ENCODE assay signal across 8 cellular contexts in the genomic region with DNA sequence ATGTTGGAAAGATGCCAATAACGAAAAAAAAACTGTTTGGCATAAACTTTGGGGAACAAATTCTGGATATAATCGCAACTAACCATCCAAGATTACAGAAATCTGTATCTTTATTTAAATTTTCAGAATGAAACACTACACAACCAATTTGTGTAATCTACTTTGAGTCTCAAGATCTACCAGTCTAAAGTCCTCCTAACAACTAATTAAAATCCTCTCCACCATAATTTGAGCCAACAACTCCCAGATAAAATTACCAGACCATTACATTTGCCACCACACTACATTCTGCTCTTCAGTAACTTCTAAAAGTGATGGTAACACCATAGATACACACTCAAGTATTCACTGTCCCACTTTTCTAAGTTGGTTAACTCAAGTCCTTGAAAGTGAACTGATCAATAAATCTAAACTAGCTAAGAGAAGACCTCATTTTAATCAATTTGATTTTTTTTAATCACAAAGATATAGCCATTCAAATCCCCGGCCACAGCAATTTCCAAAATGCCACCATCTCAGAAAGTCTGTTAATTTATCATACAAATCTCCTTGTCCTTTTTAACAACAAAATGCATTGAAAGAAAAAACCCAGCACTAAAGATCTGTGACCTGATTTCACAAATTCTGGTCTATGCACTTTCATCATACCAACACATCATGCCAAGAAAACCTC. TPM values are rescaled to one million over a fixed set of nuclear protein-coding genes. Genes with fewer than 3 reads are reported as not detected.
DNase-seq lines count a peak whose midpoint lies in the region; ATAC-seq and TF ChIP-seq lines count a peak whose summit lies in the region.

No MANE protein-coding gene starts in this region.

- peak overlapping the region; percentile 89 for H3K4me3 Mint-ChIP-seq in mesothelial cell of epicardium

- no peaks in the 10 kb centered on the region for H3K36me3 ChIP-seq in breast epithelium

- intact Hi-C loops in breast epithelium (cut with DNase I; ENCODE audit: low total_unique reads), result no loop called here

- peak overlapping the region; percentile 94 for H3K27ac ChIP-seq in 22Rv1
- H3K27ac ChIP-seq in breast epithelium, result peak overlapping the region; percentile 100

- H3K9me3 ChIP-seq in breast epithelium, result no peaks in the 10 kb centered on the region

- no peak for ATAC-seq in HG03025 (IDR thresholded peaks at IDR 0.05; ENCODE audit: low FRiP score, unreplicated experiment)
- no peak for ATAC-seq in GM19324 (IDR thresholded peaks at IDR 0.05; ENCODE audit: low FRiP score, unreplicated experiment)
- ATAC-seq in GM21737 (IDR thresholded peaks at IDR 0.05; ENCODE audit: unreplicated experiment), result no peak

- H3K4me3 ChIP-seq in HFF-Myc (replicated peaks; ENCODE audit: low read depth, low read length) (peak overlapping the region; percentile 80), breast epithelium (peak overlapping the region; percentile 91 to 93 (median 92))

- peaks cover 35% of the 10 kb centered on the region for H3K4me1 Mint-ChIP-seq in mesothelial cell of epicardium

- peaks cover 7% of the 10 kb centered on the region for H3K9me3 Mint-ChIP-seq in mesothelial cell of epicardium

- peaks cover 12% of the 10 kb centered on the region for H3K36me3 Mint-ChIP-seq in mesothelial cell of epicardium

- TF ChIP-seq CTCF in 22Rv1 (IDR thresholded peaks at IDR 0.05) (no peak), HFF-Myc (IDR thresholded peaks at IDR 0.05; ENCODE audit: low read depth, low read length, missing control alignments) (no peak), breast epithelium (IDR thresholded peaks at IDR 0.05) (no peak), mesothelial cell of epicardium (IDR thresholded peaks at IDR 0.05; ENCODE audit: unreplicated experiment) (no peak)

- no peaks in the 10 kb centered on the region for H3K27me3 ChIP-seq in breast epithelium

- peak overlapping the region; percentile 96 for H3K27ac Mint-ChIP-seq in mesothelial cell of epicardium

- DNase-seq in HFF-Myc (ENCODE audit: extremely low read depth, low read depth) (no peak), breast epithelium (ENCODE audit: low spot score in 2 of 2) (no peak), mesothelial cell of epicardium (ENCODE audit: low spot score in 2 of 2, unreplicated experiment in 2 of 2) (no peak), anterior cingulate cortex (lab: John Stamatoyannopoulos, UW) (no peak)

- peaks cover 0 to 20% of the 10 kb centered on the region in 2 donors for H3K4me1 ChIP-seq in breast epithelium

- no peaks in the 10 kb centered on the region for H3K27me3 Mint-ChIP-seq in mesothelial cell of epicardium (ENCODE audit: low read depth)

- no peak for TF ChIP-seq POLR2A in breast epithelium (IDR thresholded peaks at IDR 0.05)

RNA-seq across cellular contexts. Expression of a gene that starts 1.9 kb away (rescaled TPM):
- total RNA-seq in breast epithelium (10 to 100 TPM; 36.2 to 45.2 (median 44.2) TPM), mesothelial cell of epicardium (41.5 to 44.0 TPM (median 43.8 TPM) in 3 replicates)
